ENCODE assay signal across 9 cellular contexts in the genomic region with DNA sequence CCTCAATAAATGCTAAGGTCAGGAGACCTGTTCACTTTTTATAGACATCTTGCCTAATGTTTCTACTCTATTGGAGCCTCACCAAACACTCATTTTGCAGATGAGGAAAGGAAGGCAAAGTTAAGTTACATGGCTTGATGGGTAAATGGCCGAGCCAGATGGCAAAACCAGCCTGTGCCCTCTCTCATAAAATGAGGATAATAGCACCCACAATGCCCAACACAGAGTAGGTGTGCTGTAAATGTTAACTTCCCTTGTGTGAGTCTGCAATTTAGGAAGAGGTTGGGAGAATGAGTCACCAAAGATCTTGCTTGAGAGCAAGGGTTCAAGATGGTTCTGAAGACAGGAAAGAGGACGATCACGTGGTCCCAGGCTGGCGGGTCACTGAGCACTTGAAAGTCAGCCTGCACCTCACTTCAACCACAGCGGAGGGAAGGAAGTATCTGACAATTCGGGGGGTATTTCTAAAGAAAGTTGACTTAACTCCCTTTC. TPM values are rescaled to one million over a fixed set of nuclear protein-coding genes. Genes with fewer than 3 reads are reported as not detected.
A peak's percentile ranks its signal among the peaks of the same experiment; 100 is the strongest.
DNase-seq lines count a peak whose midpoint lies in the region; ATAC-seq and TF ChIP-seq lines count a peak whose summit lies in the region.
"Had no signal": no experiment of that assay in that cellular context is flagged by ENCODE, and none has a peak within 500 bp of the region (broad histone marks: within the 10 kb centered on the region; RNA-seq: fewer than 3 reads in every experiment).

No MANE protein-coding gene starts in this region.

- CTCF ChIA-PET in activated CD4-positive, alpha-beta memory T cell treated with anti-CD3 and anti-CD28 coated beads for 36 hours (lab: Charles Lee) = interaction anchor here (1.4 to 1.5 kb wide), 2 partner anchors 60 to 84 kb away, joined by 3 to 4 read pairs; no protein-coding TSS in a partner anchor

- TF ChIP-seq EP300 in Ishikawa (IDR thresholded peaks at IDR 0.05; ENCODE audit: borderline replicate concordance) = no peak

- ATAC-seq in GM18519 (IDR thresholded peaks at IDR 0.05; ENCODE audit: low FRiP score, unreplicated experiment) (no peak), GM18517 (IDR thresholded peaks at IDR 0.05; ENCODE audit: unreplicated experiment) (no peak)

- H3K9me3 Mint-ChIP-seq in activated CD4-positive, alpha-beta memory T cell treated with anti-CD3 and anti-CD28 coated beads for 36 hours = no peaks in the 10 kb centered on the region
- H3K9me3 Mint-ChIP-seq in immature natural killer cell = no peaks in the 10 kb centered on the region

- DNase-seq in activated CD4-positive, alpha-beta memory T cell treated with anti-CD3 and anti-CD28 coated beads for 36 hours = peak; percentile 81
- no peak for DNase-seq in immature natural killer cell
- peak; percentile 48 to 52 for DNase-seq in stimulated activated CD8-positive, alpha-beta memory T cell treated with anti-CD3 and anti-CD28 coated beads, Interleukin-7, amount 100 ng/mL, for 4 hours (ENCODE audit: low read depth in 2 of 2)
- no peak for DNase-seq in HCEC 1CT
- no peak for DNase-seq in NCI-H1417 treated with DMSO at 0.1 percent for 48 hours (lab: John Stamatoyannopoulos, UW)
- DNase-seq: dermis blood vessel endothelial cell had no signal

- H3K4me3 Mint-ChIP-seq in activated CD4-positive, alpha-beta memory T cell treated with anti-CD3 and anti-CD28 coated beads for 36 hours = peak overlapping the region; percentile 78
- peak overlapping the region in 3 of 5 donors; percentile 15 to 48 (median 31) for H3K4me3 Mint-ChIP-seq in immature natural killer cell

- intact Hi-C loops in activated CD4-positive, alpha-beta memory T cell treated with anti-CD3 and anti-CD28 coated beads for 36 hours (cut with micrococcal nuclease) = loop anchor here (5.0 kb wide), 4 partner anchors 39 to 1846 kb away; partner anchors contain the start of genes NFYA and OARD1

- TF ChIP-seq RAD21 in Ishikawa (IDR thresholded peaks at IDR 0.05; ENCODE audit: low read depth) = no peak

- POLR2A ChIA-PET in activated CD4-positive, alpha-beta memory T cell treated with anti-CD3 and anti-CD28 coated beads for 36 hours (lab: Charles Lee) = no interaction called here

- no peaks in the 10 kb centered on the region for H3K27me3 Mint-ChIP-seq in activated CD4-positive, alpha-beta memory T cell treated with anti-CD3 and anti-CD28 coated beads for 36 hours
- peaks cover 0 to 12% (median 2%) of the 10 kb centered on the region in 3 donors for H3K27me3 Mint-ChIP-seq in immature natural killer cell (ENCODE audit: low read depth in 3 of 3)

- H3K36me3 Mint-ChIP-seq in activated CD4-positive, alpha-beta memory T cell treated with anti-CD3 and anti-CD28 coated beads for 36 hours = peaks cover 49% of the 10 kb centered on the region
- no peaks in the 10 kb centered on the region for H3K36me3 Mint-ChIP-seq in immature natural killer cell

- H3K4me1 Mint-ChIP-seq in activated CD4-positive, alpha-beta memory T cell treated with anti-CD3 and anti-CD28 coated beads for 36 hours (ENCODE audit: low read depth) = peaks cover 68% of the 10 kb centered on the region
- H3K4me1 Mint-ChIP-seq in immature natural killer cell = peaks cover 28% of the 10 kb centered on the region in 2 donors

- H3K27ac Mint-ChIP-seq in activated CD4-positive, alpha-beta memory T cell treated with anti-CD3 and anti-CD28 coated beads for 36 hours = peak overlapping the region; percentile 88
- peak overlapping the region in 1 of 6 donors; percentile 60 for H3K27ac Mint-ChIP-seq in immature natural killer cell

TF ChIP-seq in Ishikawa, 13 proteins besides CTCF, POLR2A, EP300 and RAD21:
- no peak for TF ChIP-seq CEBPB (IDR thresholded peaks at IDR 0.05)
- TF ChIP-seq, protein P1, sequence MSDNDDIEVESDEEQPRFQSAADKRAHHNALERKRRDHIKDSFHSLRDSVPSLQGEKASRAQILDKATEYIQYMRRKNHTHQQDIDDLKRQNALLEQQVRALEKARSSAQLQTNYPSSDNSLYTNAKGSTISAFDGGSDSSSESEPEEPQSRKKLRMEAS (IDR thresholded peaks at IDR 0.05) = no peak
- no peak for TF ChIP-seq FOXM1 (IDR thresholded peaks at IDR 0.05; ENCODE audit: borderline replicate concordance, low read depth)
- 0 out of 2 replicates have a peak, but pooled peaks have one; percentile 8 for TF ChIP-seq USF1 (IDR thresholded peaks at IDR 0.05)
- no peak for TF ChIP-seq CREB1 (IDR thresholded peaks at IDR 0.05; ENCODE audit: low read depth)
- TF ChIP-seq TAF1 (IDR thresholded peaks at IDR 0.05; ENCODE audit: low read depth) = no peak

RNA-seq across cellular contexts. Expression of gene KCNK5, which starts 3.3 kb away (rescaled TPM):
- 10 to 100 TPM; 16.2 to 16.5 TPM for total RNA-seq in activated CD4-positive, alpha-beta memory T cell treated with anti-CD3 and anti-CD28 coated beads for 36 hours
- polyA plus RNA-seq in immature natural killer cell = under 1 TPM in 1 of 3 donors, not detected in 2; 0.08 TPM

Comparison
In these comparisons a context has a peak if more than half of its experiments do, and no peak if none do; other contexts are left out.
1. DNase-seq: peak in activated CD4-positive, alpha-beta memory T cell treated with anti-CD3 and anti-CD28 coated beads for 36 hours (single experiment) and stimulated activated CD8-positive, alpha-beta memory T cell treated with anti-CD3 and anti-CD28 coated beads, Interleukin-7, amount 100 ng/mL, for 4 hours (2 of 2); none in immature natural killer cell (0 of 3), HCEC 1CT (single experiment) and NCI-H1417 treated with DMSO at 0.1 percent for 48 hours (single experiment).